Comparison of ENCODE assay signal across 18 cellular contexts in genomic region chr5:111929261-111929660, GRCh38.
DNase-seq lines count a peak whose midpoint lies in the region; ATAC-seq lines count a peak whose summit lies in the region.
"Had no signal": no experiment of that assay in that cellular context is flagged by ENCODE, and none has a peak within 500 bp of the region (broad histone marks: within the 10 kb centered on the region; RNA-seq: fewer than 3 reads in every experiment).

No MANE protein-coding gene starts in this region.

- H3K4me3 ChIP-seq in BLaER1 (no peak overlapping the region), GM23248 (no peak overlapping the region), adipocyte (ENCODE audit: low read length) (no peak overlapping the region)
- H3K4me3 ChIP-seq: GM23338 had no signal

- no peak for ATAC-seq in GM18909 (IDR thresholded peaks at IDR 0.05; ENCODE audit: poor library complexity, unreplicated experiment)
- ATAC-seq in GM21381 (IDR thresholded peaks at IDR 0.05; ENCODE audit: unreplicated experiment), result no peak
- ATAC-seq: GM23338, HCT116 had no signal

- in situ Hi-C loops in GM23248 (cut with MboI), result no loop called here

- H2AFZ ChIP-seq in GM23248, result no peak overlapping the region
- H2AFZ ChIP-seq: GM23338 had no signal

- H3F3A ChIP-seq in GM23248 (ENCODE audit: insufficient read depth), result peaks cover 65% of the 10 kb centered on the region

- H3K27ac ChIP-seq in BLaER1 (no peak overlapping the region), GM23248 (peak overlapping the region; percentile 91)
- H3K27ac ChIP-seq: HL-60 had no signal

- no peaks in the 10 kb centered on the region for H3K79me2 ChIP-seq in GM23248 (ENCODE audit: insufficient read depth)

- H3K9me3 ChIP-seq in BLaER1, result no peaks in the 10 kb centered on the region
- H3K9me3 ChIP-seq in GM23248 (ENCODE audit: low read depth), result no peaks in the 10 kb centered on the region
- peaks cover 6% of the 10 kb centered on the region for H3K9me3 ChIP-seq in adipocyte (ENCODE audit: control insufficient read depth, low read length)

- H4K20me1 ChIP-seq in BLaER1 (no peaks in the 10 kb centered on the region), GM23248 (ENCODE audit: insufficient read depth) (no peaks in the 10 kb centered on the region)

- H3K36me3 ChIP-seq in BLaER1 (no peaks in the 10 kb centered on the region), GM23248 (ENCODE audit: low read depth) (no peaks in the 10 kb centered on the region), adipocyte (ENCODE audit: control insufficient read depth, insufficient read depth, low read length, severe bottlenecking) (no peaks in the 10 kb centered on the region)

- DNase-seq in GM23248 (peak; percentile 30), adipocyte (ENCODE audit: low read depth) (no peak), myocyte (ENCODE audit: low read depth) (peak; percentile 11), pons (ENCODE audit: low spot score) (no peak), cerebellar cortex (ENCODE audit: low spot score) (no peak)
- DNase-seq: ACHN; CD4-positive, alpha-beta T cell; NCI-H1048; NCI-H1436 treated with DMSO at 0.1 percent for 48 hours; NCI-H2029 treated with DMSO at 0.1 percent for 48 hours; NCI-H510A; NCI-H82 had no signal

- no peaks in the 10 kb centered on the region for H3K9me2 ChIP-seq in GM23248 (ENCODE audit: insufficient read depth)

- H3K4me2 ChIP-seq in BLaER1, result 0 out of 2 replicates have a peak overlapping the region, but pooled peaks have one; percentile 76
- peak overlapping the region; percentile 27 for H3K4me2 ChIP-seq in GM23248 (ENCODE audit: unreplicated experiment)
- H3K4me2 ChIP-seq: GM23338 had no signal

- H3K9ac ChIP-seq in BLaER1 (no peak overlapping the region), GM23248 (peak overlapping the region; percentile 56), adipocyte (ENCODE audit: low read length) (peak overlapping the region; percentile 45)

- H3K27me3 ChIP-seq in BLaER1, result no peaks in the 10 kb centered on the region
- H3K27me3 ChIP-seq in GM23248 (replicated peaks; ENCODE audit: insufficient read depth), result no peaks in the 10 kb centered on the region
- H3K27me3 ChIP-seq in adipocyte (replicated peaks; ENCODE audit: control insufficient read depth, insufficient read depth, low read length), result no peaks in the 10 kb centered on the region

- H3K4me1 ChIP-seq in BLaER1 (peaks cover 38% of the 10 kb centered on the region), GM23248 (ENCODE audit: insufficient read depth) (peaks cover 71% of the 10 kb centered on the region), adipocyte (ENCODE audit: control insufficient read depth, insufficient read depth, low read length) (peaks cover 64% of the 10 kb centered on the region)

Comparison
In these comparisons a context has a peak if more than half of its experiments do, and no peak if none do; other contexts are left out.
1. DNase-seq: peak in GM23248 (single experiment) and myocyte (single experiment); none in adipocyte (single experiment), pons (single experiment) and cerebellar cortex (single experiment).